ENCODE assay signal across 3 cellular contexts in genomic region chr5:67552773-67553172, GRCh38.
TF ChIP-seq lines count a peak whose summit lies in the region.

No MANE protein-coding gene starts in this region.

TF ChIP-seq in SK-N-SH, 30 proteins besides CTCF, POLR2A, EP300 and RAD21:
- TF ChIP-seq PBX3 (IDR thresholded peaks at IDR 0.05) (no peak), GABPA (IDR thresholded peaks at IDR 0.05; ENCODE audit: low read depth) (no peak), JUND (IDR thresholded peaks at IDR 0.05) (no peak)

TF ChIP-seq in SK-N-SH treated with all-trans-retinoic acid at 6 μM for 48 hours, 23 proteins besides CTCF, POLR2A, EP300 and RAD21:
- TF ChIP-seq CSRNP3 (CRISPR knock-in tag; IDR thresholded peaks at IDR 0.05) (no peak), ZNF70 (CRISPR knock-in tag; IDR thresholded peaks at IDR 0.05) (no peak), PATZ1 (CRISPR knock-in tag; IDR thresholded peaks at IDR 0.05; ENCODE audit: borderline replicate concordance) (no peak), ZFP30 (CRISPR knock-in tag; IDR thresholded peaks at IDR 0.05) (no peak), TCF4 (CRISPR knock-in tag; IDR thresholded peaks at IDR 0.05; ENCODE audit: borderline replicate concordance) (no peak), ZFP3 (CRISPR knock-in tag; IDR thresholded peaks at IDR 0.05) (no peak), BACH2 (CRISPR knock-in tag; IDR thresholded peaks at IDR 0.05; ENCODE audit: borderline replicate concordance) (no peak), ESRRG (CRISPR knock-in tag; IDR thresholded peaks at IDR 0.05) (no peak), POU6F1 (CRISPR knock-in tag; IDR thresholded peaks at IDR 0.05; ENCODE audit: borderline replicate concordance, low read depth) (no peak), ZC3H10 (CRISPR knock-in tag; IDR thresholded peaks at IDR 0.05) (no peak), ZNF565 (CRISPR knock-in tag; conservative IDR thresholded peaks at IDR 0.05; ENCODE audit: low read depth) (no peak), TSHZ2 (CRISPR knock-in tag; IDR thresholded peaks at IDR 0.05) (no peak), ARNTL (CRISPR knock-in tag; IDR thresholded peaks at IDR 0.05; ENCODE audit: borderline replicate concordance, low read depth) (no peak), OSR1 (CRISPR knock-in tag; IDR thresholded peaks at IDR 0.05) (no peak), GLIS3 (CRISPR knock-in tag; IDR thresholded peaks at IDR 0.05) (no peak), ISL1 (CRISPR knock-in tag; IDR thresholded peaks at IDR 0.05) (no peak), PPARA (CRISPR knock-in tag; IDR thresholded peaks at IDR 0.05; ENCODE audit: borderline replicate concordance) (no peak), CSDC2 (CRISPR knock-in tag; IDR thresholded peaks at IDR 0.05) (no peak), RARB (CRISPR knock-in tag; IDR thresholded peaks at IDR 0.05) (no peak), CREB5 (CRISPR knock-in tag; IDR thresholded peaks at IDR 0.05; ENCODE audit: low read depth) (no peak)

TF ChIP-seq in H1, 55 proteins besides CTCF, POLR2A, EP300 and RAD21 (continued from another document):
- TF ChIP-seq JUN (IDR thresholded peaks at IDR 0.05; ENCODE audit: low read depth, low read length) (no peak), CREB1 (IDR thresholded peaks at IDR 0.05) (no peak), GTF2F1 (IDR thresholded peaks at IDR 0.05; ENCODE audit: borderline replicate concordance, low read depth, low read length) (no peak)
